In genomic region chr1:111323231-111323630, GRCh38 we compare ENCODE assay signal across 26 cellular contexts. TPM values are rescaled to one million over a fixed set of nuclear protein-coding genes. Genes with fewer than 3 reads are reported as not detected.
"Had no signal": no experiment of that assay in that cellular context is flagged by ENCODE, and none has a peak within 500 bp of the region (broad histone marks: within the 10 kb centered on the region; RNA-seq: fewer than 3 reads in every experiment).

No MANE protein-coding gene starts in this region.

- ATAC-seq: activated naive CD4-positive, alpha-beta T cell treated with anti-CD3 and anti-CD28 coated beads, Interleukin-2, amount 50 U/mL, for 72 hours; activated naive CD8-positive, alpha-beta T cell treated with anti-CD3 and anti-CD28 coated beads, Interleukin-2, amount 50 U/mL, for 24 hours; activated T-cell treated with anti-CD3 and anti-CD28 coated beads, Interleukin-2, amount 50 U/mL, for 4 hours; PC-3; T-helper 17 cell had no signal

- FAIRE-seq: astrocyte, RCC 7860, TTC549 had no signal

- DNase-seq: activated B cell treated with CpG ODN at 0.5 μM for 24 hours; activated CD4-positive, alpha-beta memory T cell treated with anti-CD3 and anti-CD28 coated beads for 36 hours; activated CD4-positive, alpha-beta T cell treated with anti-CD3 and anti-CD28 coated beads, Interleukin-2, amount 10 ng/mL, durations not matched to agents 7 days and 5 days; activated CD8-positive, alpha-beta memory T cell treated with anti-CD3 and anti-CD28 coated beads for 24 hours; activated effector memory CD4-positive, alpha-beta T cell treated with anti-CD3 and anti-CD28 coated beads, Interleukin-2, amount 50 U/mL, for 16 hours; activated naive CD4-positive, alpha-beta T cell treated with Interleukin-2 at 50 U/mL for 16 hours; activated naive CD8-positive, alpha-beta T cell treated with anti-CD3 and anti-CD28 coated beads, Interleukin-2, amount 50 U/mL, for 24 hours; activated T-cell treated with anti-CD3 and anti-CD28 coated beads, Interleukin-2, amount 50 U/mL, for 4 hours; amygdala; KG1; MM.1S; NCI-H1105; NCI-H1436; NCI-H1694 treated with DMSO at 0.1 percent for 48 hours; NCI-H2029 treated with DMSO at 0.1 percent for 48 hours; NCI-H510A treated with DMSO at 0.1 percent for 48 hours; NCI-H69; PC-3; SIG-M5; T-helper 17 cell; T-helper 9 cell had no signal

RNA-seq across cellular contexts. Expression of gene CHIA, which starts 32.6 kb away (rescaled TPM):
- total RNA-seq: activated B cell treated with CpG ODN at 0.5 μM for 24 hours; activated CD4-positive, alpha-beta memory T cell treated with anti-CD3 and anti-CD28 coated beads for 36 hours; activated CD4-positive, alpha-beta T cell treated with anti-CD3 and anti-CD28 coated beads, Interleukin-2, amount 10 ng/mL, durations not matched to agents 7 days and 5 days; activated T-cell treated with anti-CD3 and anti-CD28 coated beads, Interleukin-2, amount 50 U/mL, for 4 hours; astrocyte; cardiac septum; PC-3; T-helper 17 cell had no signal
